In the genomic region with DNA sequence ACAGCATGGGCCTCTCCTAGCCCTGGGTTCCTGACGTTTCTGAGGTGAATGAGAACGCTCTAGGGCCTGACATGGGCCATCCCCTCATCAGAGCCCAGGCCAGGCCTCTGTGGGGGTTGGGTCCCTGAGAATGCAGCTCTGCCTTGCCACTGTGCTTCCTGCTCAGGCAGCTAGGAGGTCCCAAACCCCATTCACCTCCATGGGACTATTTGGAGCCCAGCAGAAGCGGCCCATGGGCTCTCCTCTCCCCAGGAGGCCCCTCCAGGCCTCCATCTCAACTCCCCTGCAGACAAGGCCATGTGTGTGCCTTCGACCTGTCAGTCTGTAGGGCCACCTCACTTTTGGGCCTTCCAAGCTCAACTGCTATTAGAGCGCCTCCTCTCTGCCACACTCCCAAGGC, we compare ENCODE assay signal across 17 cellular contexts. TPM values are rescaled to one million over a fixed set of nuclear protein-coding genes. Genes with fewer than 3 reads are reported as not detected.
DNase-seq lines count a peak whose midpoint lies in the region; ATAC-seq, FAIRE-seq and TF ChIP-seq lines count a peak whose summit lies in the region.
"Had no signal": no experiment of that assay in that cellular context is flagged by ENCODE, and none has a peak within 500 bp of the region (broad histone marks: within the 10 kb centered on the region; RNA-seq: fewer than 3 reads in every experiment).

No MANE protein-coding gene starts in this region.

- no peak for TF ChIP-seq CTCF in CD14-positive monocyte (IDR thresholded peaks at IDR 0.05)
- no peak for TF ChIP-seq CTCF in HEK293 (tag by site-specific recombination; IDR thresholded peaks at IDR 0.05)
- peak; percentile 22 to 65 (median 42); a peak in 5 of 6 replicates for TF ChIP-seq CTCF in K562 (IDR thresholded peaks at IDR 0.05 in 2 of 3, conservative IDR thresholded peaks at IDR 0.05 in 1 of 3; ENCODE audit: insufficient read depth in 2 of 3, low read depth in 1 of 3, low read length in 3 of 3)
- no peak for TF ChIP-seq CTCF in neutrophil (IDR thresholded peaks at IDR 0.05)
- no peak for TF ChIP-seq CTCF in mucosa of descending colon (IDR thresholded peaks at IDR 0.05)
- peak in 1 of 7 experiments; percentile 10 for TF ChIP-seq CTCF in body of pancreas (IDR thresholded peaks at IDR 0.05)

- peaks cover 23 to 34% of the 10 kb centered on the region in 2 donors for H3K36me3 Mint-ChIP-seq in CD14-positive monocyte
- H3K36me3 Mint-ChIP-seq: CD4-positive, CD25-positive, alpha-beta regulatory T cell; type B pancreatic cell had no signal

- peak overlapping the region; percentile 6 to 87; a peak in 3 of 4 replicates for H3K9ac ChIP-seq in K562 (ENCODE audit: insufficient read depth in 1 of 2, low read depth in 2 of 2, low read length in 2 of 2)

- H3K27me3 ChIP-seq in K562 (ENCODE audit: control insufficient read depth in 2 of 2, insufficient read depth in 2 of 2, low read length in 2 of 2) (no peaks in the 10 kb centered on the region), neutrophil (no peaks in the 10 kb centered on the region), body of pancreas (no peaks in the 10 kb centered on the region)

- intact Hi-C loops in CD14-positive monocyte (cut with micrococcal nuclease): loop anchor here in 1 of 2 donors (5.0 kb wide), 1 partner anchor 37 kb away; a partner anchor contains a TSS
- intact Hi-C loops in K562 (cut with micrococcal nuclease): loop anchor here (5.0 kb wide), 1 partner anchor 87 kb away; a partner anchor contains a TSS
- intact Hi-C loops in mucosa of descending colon (cut with DNase I, micrococcal nuclease): no loop called here
- intact Hi-C loops in body of pancreas (cut with DNase I): no loop called here

- no TSS peak for BruUV-seq in K562 (replicated peaks; lab: Mats Ljungman, UMichigan)

- H3K9me3 ChIP-seq in HEK293 (ENCODE audit: control insufficient read depth, insufficient read depth, low read depth, low read length) (no peaks in the 10 kb centered on the region), K562 (replicated peaks; ENCODE audit: control insufficient read depth, insufficient read depth, low read depth, low read length) (no peaks in the 10 kb centered on the region), neutrophil (no peaks in the 10 kb centered on the region), mucosa of descending colon (no peaks in the 10 kb centered on the region), body of pancreas (no peaks in the 10 kb centered on the region)

- H4K20me1 ChIP-seq in K562 (replicated peaks; ENCODE audit: control insufficient read depth, insufficient read depth, low read length): peaks cover 70% of the 10 kb centered on the region

- TF ChIP-seq POLR2A in K562 (conservative IDR thresholded peaks at IDR 0.05) (no peak), body of pancreas (IDR thresholded peaks at IDR 0.05) (no peak)

- CTCF ChIA-PET in HEK293 (lab: Yijun Ruan, JAX): interaction anchor here (0.6 to 3.1 kb wide), 10 partner anchors 10 to 363 kb away, joined by 3 to 18 read pairs (median 4); no protein-coding TSS in a partner anchor
- CTCF ChIA-PET in K562 (lab: Yijun Ruan, JAX; ENCODE audit: low intra/inter-chr PET ratio): no interaction called here

- peak overlapping the region; percentile 86 to 95 (median 92) for H3K27ac Mint-ChIP-seq in CD14-positive monocyte
- H3K27ac Mint-ChIP-seq: type B pancreatic cell had no signal

- peak; percentile 13 to 37; a peak in 3 of 4 replicates for TF ChIP-seq RAD21 in K562 (CRISPR knock-in tag; conservative IDR thresholded peaks at IDR 0.05 in 1 of 2, IDR thresholded peaks at IDR 0.05 in 1 of 2)

- peak overlapping the region; percentile 48 for H3K4me2 ChIP-seq in K562 (ENCODE audit: insufficient read depth, low read length)

- peak overlapping the region in 1 of 2 donors; percentile 33 for H3K4me3 Mint-ChIP-seq in CD14-positive monocyte
- H3K4me3 Mint-ChIP-seq: CD4-positive, CD25-positive, alpha-beta regulatory T cell; type B pancreatic cell had no signal

- POLR2A ChIA-PET in HEK293 (lab: Yijun Ruan, JAX) (interaction anchor here (0.5 to 1.3 kb wide), 2 partner anchors 87 to 109 kb away, joined by 3 to 5 read pairs; a partner anchor contains a TSS), K562 (lab: Yijun Ruan, JAX) (interaction anchor here (0.6 to 2.2 kb wide), 9 partner anchors 8 to 292 kb away, joined by 3 to 9 read pairs (median 4); a partner anchor contains a TSS)

- peaks cover 93% of the 10 kb centered on the region for H3K79me2 ChIP-seq in K562 (ENCODE audit: control insufficient read depth, insufficient read depth, low read length)

- in situ Hi-C loops in K562 (cut with MboI): no loop called here

- no peak for FAIRE-seq in K562 (lab: Jason Lieb, UNC)
- FAIRE-seq: astrocyte had no signal

- 37% methylated on average over 5 of the region's 5 CpGs for WGBS in K562 (ENCODE audit: insufficient coverage, low coverage, missing lambda C conversion rate)
- 87 to 93% methylated on average over 3 to 5 of the region's 5 CpGs for WGBS in body of pancreas, 2 donors

- H3K27me3 Mint-ChIP-seq in CD14-positive monocyte (ENCODE audit: low read depth in 3 of 3): peaks cover 0 to 3% (median 0%) of the 10 kb centered on the region in 3 donors
- H3K27me3 Mint-ChIP-seq: CD4-positive, CD25-positive, alpha-beta regulatory T cell; type B pancreatic cell had no signal

- H3K27ac ChIP-seq in HEK293 (ENCODE audit: extremely low read depth, low read depth, low read length) (no peak overlapping the region), K562 (ENCODE audit: extremely low read depth, low read depth, low read length) (peak overlapping the region; percentile 55; the same call in 2 of the 3 replicates), neutrophil (peak overlapping the region; percentile 65), body of pancreas (no peak overlapping the region)

- peaks cover 18% of the 10 kb centered on the region for H3K9me1 ChIP-seq in K562 (ENCODE audit: control insufficient read depth, insufficient read depth, low read length)

- no peak overlapping the region for H2AFZ ChIP-seq in K562 (ENCODE audit: low read depth, low read length)

- H3K36me3 ChIP-seq in HEK293 (ENCODE audit: control insufficient read depth in 2 of 2, insufficient read depth in 1 of 2, low read length in 2 of 2) (no peaks in the 10 kb centered on the region), K562 (ENCODE audit: control insufficient read depth, insufficient read depth, low read length) (no peaks in the 10 kb centered on the region), neutrophil (no peaks in the 10 kb centered on the region), mucosa of descending colon (ENCODE audit: low read depth) (no peaks in the 10 kb centered on the region), body of pancreas (replicated peaks in 1 of 2; ENCODE audit: insufficient read depth in 1 of 2, low read depth in 2 of 2) (no peaks in the 10 kb centered on the region)

- TF ChIP-seq EP300 in K562 (IDR thresholded peaks at IDR 0.05; ENCODE audit: low read length): no peak

- H3K4me1 ChIP-seq in HEK293 (ENCODE audit: control insufficient read depth, insufficient read depth, low read length) (peaks cover 10% of the 10 kb centered on the region), K562 (replicated peaks in 1 of 2; ENCODE audit: control insufficient read depth in 2 of 2, insufficient read depth in 2 of 2, low read length in 2 of 2) (peaks cover 50 to 79% of the 10 kb centered on the region in 2 experiments), neutrophil (ENCODE audit: control insufficient read depth in 1 of 2, insufficient read depth in 1 of 2, low read depth in 1 of 2, low read length in 1 of 2) (peaks cover 77 to 96% of the 10 kb centered on the region in 2 experiments), mucosa of descending colon (ENCODE audit: low read depth) (peaks cover 46% of the 10 kb centered on the region), body of pancreas (peaks cover 69% of the 10 kb centered on the region)

- DNase-seq in CD14-positive monocyte (ENCODE audit: low spot score) (no peak), K562 (ENCODE audit: extremely low read depth in 1 of 4, low spot score in 3 of 4) (peak in 2 of 4 experiments; percentile 47 to 50), mucosa of descending colon (no peak), body of pancreas (no peak)
- DNase-seq: activated T-cell treated with anti-CD3 and anti-CD28 coated beads, Interleukin-2, amount 50 U/mL, for 48 hours; CD4-positive, CD25-positive, alpha-beta regulatory T cell; NCI-H1436 treated with DMSO at 0.1 percent for 48 hours; NCI-H446; nucleus accumbens; stimulated activated CD4-positive, alpha-beta T cell treated with anti-CD3 and anti-CD28 coated beads, Interleukin-15, amount 100 ng/mL, for 24 hours had no signal

- peaks cover 97% of the 10 kb centered on the region for H3K4me1 Mint-ChIP-seq in CD14-positive monocyte

- H3K4me3 ChIP-seq in HEK293 (ENCODE audit: low read depth, low read length): no peak overlapping the region
- no peak overlapping the region for H3K4me3 ChIP-seq in K562
- H3K4me3 ChIP-seq in neutrophil (ENCODE audit: low read depth in 1 of 2, low read length in 1 of 2): no peak overlapping the region
- H3K4me3 ChIP-seq in mucosa of descending colon: no peak overlapping the region
- no peak overlapping the region for H3K4me3 ChIP-seq in body of pancreas
- H3K4me3 ChIP-seq: lung had no signal

- ATAC-seq in K562 (peak; percentile 71), HG02623 (IDR thresholded peaks at IDR 0.05; ENCODE audit: unreplicated experiment) (no peak), mucosa of descending colon (no peak), body of pancreas (no peak)
- ATAC-seq: activated CD4-positive, CD25-positive, alpha-beta regulatory T cell treated with anti-CD3 and anti-CD28 coated beads, Interleukin-2, amount 50 U/mL, for 24 hours had no signal

- no peaks in the 10 kb centered on the region for H3K9me3 Mint-ChIP-seq in CD14-positive monocyte
- H3K9me3 Mint-ChIP-seq: CD4-positive, CD25-positive, alpha-beta regulatory T cell; type B pancreatic cell had no signal

RNA-seq across cellular contexts. Expression of a gene that starts 36.9 kb away (rescaled TPM):
- polyA plus RNA-seq in CD14-positive monocyte (10 to 100 TPM; 12.2 to 12.6 TPM), K562 (2011; rRNA removed) (4.0 and 9.2 TPM in 2 replicates), K562 (2014; fragmentation: Illumina TruSeq; extraction: Trizol) (4.1 and 9.6 TPM in 2 replicates), K562 (2014; fragmentation: Nextera tagmentation; extraction: Ambion mirVana) (under 1 TPM; 0.24 to 0.45 TPM), K562 (2014; rRNA removed) (9.0 and 13.2 TPM in 2 replicates)
- 26.9 and 68.3 TPM in 2 replicates for total RNA-seq in K562 (2011; cell fraction: chromatin; rRNA removed; ENCODE audit: low replicate concordance)
- total RNA-seq in K562 (2011; cell fraction: nucleolus; rRNA removed): 36.6 and 44.4 TPM in 2 replicates
- total RNA-seq in K562 (2011; cell fraction: nucleoplasm; rRNA removed): 26.0 and 26.8 TPM in 2 replicates
- total RNA-seq in K562 (2014; rRNA removed) (12.9 and 16.3 TPM in 2 replicates), K562 (2014; rRNA removed; fragmentation: Illumina TruSeq; extraction: Trizol) (2.8 and 3.2 TPM in 2 replicates), K562 (2015; rRNA removed; fragmentation: Illumina TruSeq; extraction: Trizol) (5.4 and 6.0 TPM in 2 replicates), K562 (2021) (22.1 and 22.5 TPM in 2 replicates), mucosa of descending colon (10 to 100 TPM; 17.8 to 21.6 (median 18.9) TPM), body of pancreas (10 to 100 TPM; 12.5 to 14.2 TPM)
- polyA plus RNA-seq in K562 (2011; cell fraction: cytosol; rRNA removed): 4.9 and 11.1 TPM in 2 replicates
- 14.6 and 22.8 TPM in 2 replicates for polyA plus RNA-seq in K562 (2011; cell fraction: nucleus; rRNA removed)
- 12.3 and 14.0 TPM in 2 replicates for polyA plus RNA-seq in K562 (2012)
- 2.8 and 4.1 TPM in 2 replicates for polyA minus RNA-seq in K562 (2011; rRNA and poly(A)+ RNA removed)
- polyA minus RNA-seq in K562 (2011; cell fraction: cytosol; rRNA and poly(A)+ RNA removed): 7.6 and 14.9 TPM in 2 replicates
- 7.0 and 10.7 TPM in 2 replicates for polyA minus RNA-seq in K562 (2011; cell fraction: nucleus; rRNA and poly(A)+ RNA removed)

RNA-seq across cellular contexts. Expression of a gene that starts 47.1 kb away (rescaled TPM):
- polyA plus RNA-seq in CD14-positive monocyte (not detected), K562 (2011; rRNA removed) (99.3 and 191 TPM in 2 replicates), K562 (2014; fragmentation: Illumina TruSeq; extraction: Trizol) (73.2 and 198 TPM in 2 replicates), K562 (2014; fragmentation: Nextera tagmentation; extraction: Ambion mirVana) (10 to 100 TPM; 21.8 to 57.6 TPM), K562 (2014; rRNA removed) (376 and 380 TPM in 2 replicates)
- total RNA-seq in K562 (2011; cell fraction: chromatin; rRNA removed; ENCODE audit: low replicate concordance): 155 and 651 TPM in 2 replicates
- total RNA-seq in K562 (2011; cell fraction: nucleolus; rRNA removed): 616 and 678 TPM in 2 replicates
- total RNA-seq in K562 (2011; cell fraction: nucleoplasm; rRNA removed): 226 and 284 TPM in 2 replicates
- total RNA-seq in K562 (2014; rRNA removed) (180 and 202 TPM in 2 replicates), K562 (2014; rRNA removed; fragmentation: Illumina TruSeq; extraction: Trizol) (14.6 and 32.0 TPM in 2 replicates), K562 (2015; rRNA removed; fragmentation: Illumina TruSeq; extraction: Trizol) (93.2 and 96.8 TPM in 2 replicates), K562 (2021) (435 and 460 TPM in 2 replicates), mucosa of descending colon (10 to 100 TPM; 10.2 to 20.0 (median 13.2) TPM), body of pancreas (10 to 100 TPM; 52.7 to 72.8 TPM)
- 148 and 356 TPM in 2 replicates for polyA plus RNA-seq in K562 (2011; cell fraction: cytosol; rRNA removed)
- 1,012 and 1,382 TPM in 2 replicates for polyA plus RNA-seq in K562 (2011; cell fraction: nucleus; rRNA removed)
- 319 and 453 TPM in 2 replicates for polyA plus RNA-seq in K562 (2012)
- polyA minus RNA-seq in K562 (2011; rRNA and poly(A)+ RNA removed): 36.7 and 52.6 TPM in 2 replicates
- 173 and 245 TPM in 2 replicates for polyA minus RNA-seq in K562 (2011; cell fraction: cytosol; rRNA and poly(A)+ RNA removed)
- polyA minus RNA-seq in K562 (2011; cell fraction: nucleus; rRNA and poly(A)+ RNA removed): 114 and 124 TPM in 2 replicates

RNA-seq across cellular contexts. Expression of a gene that starts 58.4 kb away (rescaled TPM):
- polyA plus RNA-seq in CD14-positive monocyte: 10 to 100 TPM; 78.0 to 81.2 TPM
- total RNA-seq in K562 (2011; cell fraction: chromatin; rRNA removed; ENCODE audit: low replicate concordance): 26.1 and 86.1 TPM in 2 replicates
- 93.6 and 114 TPM in 2 replicates for total RNA-seq in K562 (2011; cell fraction: nucleolus; rRNA removed)
- 59.8 and 63.9 TPM in 2 replicates for total RNA-seq in K562 (2011; cell fraction: nucleoplasm; rRNA removed)
- 234 and 260 TPM in 2 replicates for total RNA-seq in K562 (2014; rRNA removed)
- 16.0 and 21.8 TPM in 2 replicates for total RNA-seq in K562 (2014; rRNA removed; fragmentation: Illumina TruSeq; extraction: Trizol)
- total RNA-seq in K562 (2015; rRNA removed; fragmentation: Illumina TruSeq; extraction: Trizol): 104 and 106 TPM in 2 replicates
- total RNA-seq in K562 (2021): 228 and 236 TPM in 2 replicates
- 116 and 176 TPM in 2 replicates for polyA plus RNA-seq in K562 (2011; rRNA removed)
- 199 and 396 TPM in 2 replicates for polyA plus RNA-seq in K562 (2011; cell fraction: cytosol; rRNA removed)
- polyA plus RNA-seq in K562 (2011; cell fraction: nucleus; rRNA removed): 128 and 178 TPM in 2 replicates
- 173 and 302 TPM in 2 replicates for polyA plus RNA-seq in K562 (2012)
- 62.5 and 201 TPM in 2 replicates for polyA plus RNA-seq in K562 (2014; fragmentation: Illumina TruSeq; extraction: Trizol)
- 1 to 10 TPM in 1 of 2 experiments, under 1 TPM in 1; 0.46 to 1.0 TPM for polyA plus RNA-seq in K562 (2014; fragmentation: Nextera tagmentation; extraction: Ambion mirVana)
- polyA plus RNA-seq in K562 (2014; rRNA removed): 168 and 203 TPM in 2 replicates
- 28.0 and 49.7 TPM in 2 replicates for polyA minus RNA-seq in K562 (2011; rRNA and poly(A)+ RNA removed)
- 138 and 159 TPM in 2 replicates for polyA minus RNA-seq in K562 (2011; cell fraction: cytosol; rRNA and poly(A)+ RNA removed)
- 35.5 and 49.0 TPM in 2 replicates for polyA minus RNA-seq in K562 (2011; cell fraction: nucleus; rRNA and poly(A)+ RNA removed)
- total RNA-seq in mucosa of descending colon: 100 to 1,000 TPM; 152 to 256 (median 162) TPM
- 100 to 1,000 TPM; 235 to 247 TPM for total RNA-seq in body of pancreas

Comparison
In these comparisons a context has a peak if more than half of its experiments do, and no peak if none do; other contexts are left out.
1. CTCF ChIP-seq: peak in K562 (3 of 3); none in CD14-positive monocyte (single experiment), HEK293 (single experiment), neutrophil (single experiment) and mucosa of descending colon (single experiment).
2. H3K27ac ChIP-seq: peak in K562 (single experiment) and neutrophil (single experiment); none in HEK293 (single experiment) and body of pancreas (0 of 4).